Comparison of ENCODE assay signal across 8 cellular contexts in genomic region chr7:123749537-123749857, GRCh38. TPM values are rescaled to one million over a fixed set of nuclear protein-coding genes. Genes with fewer than 3 reads are reported as not detected.
A peak's percentile ranks its signal among the peaks of the same experiment; 100 is the strongest.
DNase-seq lines count a peak whose midpoint lies in the region; ATAC-seq lines count a peak whose summit lies in the region.

No MANE protein-coding gene starts in this region.

- peak; percentile 22 for ATAC-seq in HG02642 (IDR thresholded peaks at IDR 0.05; ENCODE audit: poor library complexity, unreplicated experiment)
- ATAC-seq in activated naive CD4-positive, alpha-beta T cell treated with anti-CD3 and anti-CD28 coated beads, Interleukin-2, amount 50 U/mL, for 72 hours, result peak; percentile 23 to 29
- peak; percentile 20 for ATAC-seq in left ventricle myocardium superior

- H3K9me3 Mint-ChIP-seq in activated naive CD4-positive, alpha-beta T cell treated with anti-CD3 and anti-CD28 coated beads, Interleukin-2, amount 50 U/mL, for 72 hours, result no peaks in the 10 kb centered on the region

- H3K4me2 ChIP-seq in skeletal muscle satellite cell (ENCODE audit: low read length), result peak overlapping the region; percentile 90

- H3K9ac ChIP-seq in skeletal muscle satellite cell (ENCODE audit: low read depth, low read length), result peak overlapping the region; percentile 99

- H3K4me3 ChIP-seq in skeletal muscle satellite cell (ENCODE audit: low read length), result peak overlapping the region; percentile 81

- H3K36me3 Mint-ChIP-seq in activated naive CD4-positive, alpha-beta T cell treated with anti-CD3 and anti-CD28 coated beads, Interleukin-2, amount 50 U/mL, for 72 hours, result peaks cover 12 to 21% of the 10 kb centered on the region in 2 donors

- DNase-seq in stimulated activated CD4-positive, alpha-beta T cell treated with anti-CD3 and anti-CD28 coated beads, Interleukin-12 subunit alpha, Interleukin-12 subunit beta, amount 100 ng/mL, for 24 hours (ENCODE audit: low read depth in 2 of 2), result peak; percentile 9 to 14
- DNase-seq in stimulated activated CD4-positive, alpha-beta T cell treated with anti-CD3 and anti-CD28 coated beads, Interleukin-12 subunit alpha, Interleukin-12 subunit beta, amount 100 ng/mL, for 4 hours, result no peak
- DNase-seq in NCI-H1417 treated with DMSO at 0.1 percent for 48 hours (lab: John Stamatoyannopoulos, UW) (peak; percentile 64), left ventricle myocardium superior (peak; percentile 54), ecto neural progenitor cell (ENCODE audit: low spot score) (no peak)
- no peak for DNase-seq in activated naive CD4-positive, alpha-beta T cell treated with anti-CD3 and anti-CD28 coated beads, Interleukin-2, amount 50 U/mL, for 72 hours (ENCODE audit: low spot score in 2 of 2)

- H3K27ac Mint-ChIP-seq in activated naive CD4-positive, alpha-beta T cell treated with anti-CD3 and anti-CD28 coated beads, Interleukin-2, amount 50 U/mL, for 72 hours, result peak overlapping the region; percentile 88 to 93

- peaks cover 22% of the 10 kb centered on the region for H3K4me1 ChIP-seq in skeletal muscle satellite cell (ENCODE audit: control insufficient read depth, insufficient read depth, low read length)

- H3K9me3 ChIP-seq in skeletal muscle satellite cell (replicated peaks; ENCODE audit: low read length), result no peaks in the 10 kb centered on the region

- H3K27me3 ChIP-seq in skeletal muscle satellite cell (ENCODE audit: control insufficient read depth, insufficient read depth, low read length), result no peaks in the 10 kb centered on the region

- no peaks in the 10 kb centered on the region for H3K36me3 ChIP-seq in skeletal muscle satellite cell (ENCODE audit: insufficient read depth, low read length)

- intact Hi-C loops in left ventricle myocardium superior (cut with micrococcal nuclease), result no loop called here

RNA-seq across cellular contexts. Expression of gene WASL, which starts 0.7 kb away (rescaled TPM):
- total RNA-seq in activated naive CD4-positive, alpha-beta T cell treated with anti-CD3 and anti-CD28 coated beads, Interleukin-2, amount 50 U/mL, for 72 hours, result 1 to 10 TPM; 5.3 to 7.8 TPM
- 31.6 TPM for total RNA-seq in left ventricle myocardium superior
- 13.3 and 16.2 TPM in 2 replicates for total RNA-seq in skeletal muscle satellite cell (2012; rRNA removed)

Comparison
In these comparisons a context has a peak if more than half of its experiments do, and no peak if none do; other contexts are left out.
1. DNase-seq: peak in stimulated activated CD4-positive, alpha-beta T cell treated with anti-CD3 and anti-CD28 coated beads, Interleukin-12 subunit alpha, Interleukin-12 subunit beta, amount 100 ng/mL, for 24 hours (2 of 2), NCI-H1417 treated with DMSO at 0.1 percent for 48 hours (single experiment) and left ventricle myocardium superior (single experiment); none in stimulated activated CD4-positive, alpha-beta T cell treated with anti-CD3 and anti-CD28 coated beads, Interleukin-12 subunit alpha, Interleukin-12 subunit beta, amount 100 ng/mL, for 4 hours (single experiment), activated naive CD4-positive, alpha-beta T cell treated with anti-CD3 and anti-CD28 coated beads, Interleukin-2, amount 50 U/mL, for 72 hours (0 of 2) and ecto neural progenitor cell (single experiment).
2. Peak in every context shown above with its lines, with median percentiles within 50 percentile points of each other: ATAC-seq.